Comparison of ENCODE assay signal across 15 cellular contexts in genomic region chr1:225814381-225814780, GRCh38. TPM values are rescaled to one million over a fixed set of nuclear protein-coding genes. Genes with fewer than 3 reads are reported as not detected.
A peak's percentile ranks its signal among the peaks of the same experiment; 100 is the strongest.
DNase-seq lines count a peak whose midpoint lies in the region; ATAC-seq and TF ChIP-seq lines count a peak whose summit lies in the region.
"Had no signal": no experiment of that assay in that cellular context is flagged by ENCODE, and none has a peak within 500 bp of the region (broad histone marks: within the 10 kb centered on the region; RNA-seq: fewer than 3 reads in every experiment).

No MANE protein-coding gene starts in this region.

- no peak overlapping the region for H3K4me3 ChIP-seq in body of pancreas
- H3K4me3 ChIP-seq in prostate gland, result no peak overlapping the region
- H3K4me3 ChIP-seq in upper lobe of left lung, result no peak overlapping the region
- H3K4me3 ChIP-seq: HAP-1 had no signal

- no peak for TF ChIP-seq EP300 in upper lobe of left lung (IDR thresholded peaks at IDR 0.05)

- DNase-seq in body of pancreas (no peak), prostate gland (ENCODE audit: low spot score) (no peak), upper lobe of left lung (peak in 1 of 2 donors; percentile 54), midbrain (lab: John Stamatoyannopoulos, UW) (no peak), DMS114 treated with DMSO at 0.1 percent for 48 hours (lab: John Stamatoyannopoulos, UW; ENCODE audit: unreplicated experiment) (no peak), NCI-H2029 (lab: John Stamatoyannopoulos, UW) (no peak)
- DNase-seq in activated effector memory CD4-positive, alpha-beta T cell treated with Interleukin-2 at 50 U/mL for 16 hours, result no peak
- DNase-seq: activated CD4-positive, alpha-beta memory T cell treated with anti-CD3 and anti-CD28 coated beads for 36 hours; aorta; NCI-H1417; NCI-H226; stimulated activated naive CD8-positive, alpha-beta T cell treated with anti-CD3 and anti-CD28 coated beads, Interleukin-15, amount 100 ng/mL, for 72 hours had no signal

- H3K27me3 ChIP-seq in body of pancreas (no peaks in the 10 kb centered on the region), layer of hippocampus (ENCODE audit: control insufficient read depth, insufficient read depth, low read length) (no peaks in the 10 kb centered on the region), prostate gland (replicated peaks; ENCODE audit: insufficient read depth) (no peaks in the 10 kb centered on the region), upper lobe of left lung (no peaks in the 10 kb centered on the region)

- H3K9me3 ChIP-seq in body of pancreas (no peaks in the 10 kb centered on the region), prostate gland (no peaks in the 10 kb centered on the region), upper lobe of left lung (no peaks in the 10 kb centered on the region)
- H3K9me3 ChIP-seq: HAP-1 had no signal

- no peak for TF ChIP-seq CTCF in body of pancreas (IDR thresholded peaks at IDR 0.05)
- TF ChIP-seq CTCF in prostate gland (IDR thresholded peaks at IDR 0.05), result no peak
- TF ChIP-seq CTCF in upper lobe of left lung (IDR thresholded peaks at IDR 0.05), result no peak

- TF ChIP-seq POLR2A in body of pancreas (IDR thresholded peaks at IDR 0.05), result no peak
- no peak for TF ChIP-seq POLR2A in prostate gland (IDR thresholded peaks at IDR 0.05)
- TF ChIP-seq POLR2A in upper lobe of left lung (IDR thresholded peaks at IDR 0.05), result no peak

- H3K4me1 ChIP-seq in body of pancreas, result peaks cover 87% of the 10 kb centered on the region
- H3K4me1 ChIP-seq in prostate gland (replicated peaks), result peaks cover 17% of the 10 kb centered on the region
- H3K4me1 ChIP-seq in upper lobe of left lung, result peaks cover 77 to 92% (median 81%) of the 10 kb centered on the region in 4 donors

- peak overlapping the region; percentile 26 to 93 (median 86) for H3K27ac ChIP-seq in body of pancreas
- peak overlapping the region; percentile 79 for H3K27ac ChIP-seq in layer of hippocampus (ENCODE audit: low read depth, low read length)
- peak overlapping the region; percentile 80 to 81 for H3K27ac ChIP-seq in prostate gland
- H3K27ac ChIP-seq in upper lobe of left lung, result peak overlapping the region; percentile 57 to 89 (median 84)
- H3K27ac ChIP-seq: KMS-11 had no signal

- ATAC-seq in body of pancreas (no peak), upper lobe of left lung (ENCODE audit: low FRiP score in 2 of 2) (no peak)
- ATAC-seq: stimulated activated naive CD8-positive, alpha-beta T cell treated with anti-CD3 and anti-CD28 coated beads, Interleukin-15, amount 100 ng/mL, for 72 hours had no signal

- WGBS in body of pancreas, 2 donors, result 49 to 54% methylated on average over 5 to 7 of the region's 7 CpGs
- 64% methylated on average over 7 of the region's 7 CpGs for WGBS in prostate gland
- 46 to 63% methylated on average over 5 to 6 of the region's 7 CpGs for WGBS in upper lobe of left lung, 2 donors

- no peaks in the 10 kb centered on the region for H3K36me3 ChIP-seq in body of pancreas (replicated peaks in 1 of 2; ENCODE audit: insufficient read depth in 1 of 2, low read depth in 2 of 2)
- no peaks in the 10 kb centered on the region for H3K36me3 ChIP-seq in prostate gland
- H3K36me3 ChIP-seq in upper lobe of left lung, result no peaks in the 10 kb centered on the region
- H3K36me3 ChIP-seq: HAP-1 had no signal

- intact Hi-C loops in body of pancreas (cut with DNase I), result no loop called here
- intact Hi-C loops in prostate gland (cut with DNase I), result loop anchor here (5.0 kb wide), 2 partner anchors 33 to 68 kb away; partner anchors contain the start of gene TMEM63A

RNA-seq across cellular contexts. Expression of gene EPHX1, which starts 4.5 kb away (rescaled TPM):
- total RNA-seq in body of pancreas (100 to 1,000 TPM; 109 to 136 TPM), prostate gland (100 to 1,000 TPM; 151 to 232 TPM), upper lobe of left lung (100 to 1,000 TPM in 5 of 6 donors, 10 to 100 TPM in 1; 82.8 to 205 (median 141) TPM)

RNA-seq across cellular contexts. Expression of gene SRP9, which starts 36.8 kb away (rescaled TPM):
- 10 to 100 TPM; 48.5 to 86.6 TPM for total RNA-seq in body of pancreas
- 100 to 1,000 TPM; 168 to 324 TPM for total RNA-seq in prostate gland
- 100 to 1,000 TPM in 4 of 6 donors, 10 to 100 TPM in 2; 34.5 to 157 (median 125) TPM for total RNA-seq in upper lobe of left lung
